16 cellular contexts compared by ENCODE assay signal in the genomic region with DNA sequence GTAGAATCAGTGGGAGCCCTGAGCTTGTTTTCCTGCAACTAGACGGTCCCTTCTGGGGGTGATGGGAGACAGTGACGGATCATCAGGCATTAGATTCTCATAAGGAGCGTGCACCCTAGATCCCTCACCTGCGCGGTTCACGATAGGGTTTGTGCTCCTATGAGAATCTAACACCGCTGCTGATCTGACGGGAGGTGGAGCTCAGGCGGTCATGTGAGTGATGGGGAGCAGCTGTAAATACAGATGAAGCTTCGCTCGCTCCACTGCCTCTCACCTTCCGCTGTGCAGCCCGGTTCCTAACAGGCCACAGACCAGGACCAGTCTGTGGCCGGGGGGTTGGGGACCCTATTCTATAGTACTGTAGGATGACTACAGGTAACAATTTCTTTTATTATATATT.
A peak's percentile ranks its signal among the peaks of the same experiment; 100 is the strongest.
DNase-seq lines count a peak whose midpoint lies in the region; ATAC-seq and TF ChIP-seq lines count a peak whose summit lies in the region.
"Had no signal": no experiment of that assay in that cellular context is flagged by ENCODE, and none has a peak within 500 bp of the region (broad histone marks: within the 10 kb centered on the region; RNA-seq: fewer than 3 reads in every experiment).

No MANE protein-coding gene starts in this region.

- no peak overlapping the region for H3K4me3 Mint-ChIP-seq in natural killer cell treated with Interleukin-12 subunit alpha and Interleukin-12 subunit beta and Interleukin-15 and Interleukin-18, amount 100 ng/mL, for 72 hours
- H3K4me3 Mint-ChIP-seq in natural killer cell: no peak overlapping the region
- H3K4me3 Mint-ChIP-seq in stimulated activated naive CD8-positive, alpha-beta T cell treated with anti-CD3 and anti-CD28 coated beads, Interleukin-15, amount 100 ng/mL, for 72 hours: no peak overlapping the region
- no peak overlapping the region for H3K4me3 Mint-ChIP-seq in activated CD8-positive, alpha-beta memory T cell treated with anti-CD3 and anti-CD28 coated beads, Interleukin-2, amount 10 ng/mL, durations not matched to agents 7 days and 5 days
- H3K4me3 Mint-ChIP-seq: B cell; CD4-positive, alpha-beta T cell; CD8-positive, alpha-beta T cell had no signal

- no peak overlapping the region for H3K27ac Mint-ChIP-seq in natural killer cell treated with Interleukin-12 subunit alpha and Interleukin-12 subunit beta and Interleukin-15 and Interleukin-18, amount 100 ng/mL, for 72 hours
- no peak overlapping the region for H3K27ac Mint-ChIP-seq in natural killer cell
- no peak overlapping the region for H3K27ac Mint-ChIP-seq in stimulated activated naive CD8-positive, alpha-beta T cell treated with anti-CD3 and anti-CD28 coated beads, Interleukin-15, amount 100 ng/mL, for 72 hours
- H3K27ac Mint-ChIP-seq in activated CD8-positive, alpha-beta memory T cell treated with anti-CD3 and anti-CD28 coated beads, Interleukin-2, amount 10 ng/mL, durations not matched to agents 7 days and 5 days: no peak overlapping the region
- H3K27ac Mint-ChIP-seq: B cell; CD4-positive, alpha-beta T cell; CD8-positive, alpha-beta T cell had no signal

- no peak for ATAC-seq in natural killer cell treated with Interleukin-12 subunit alpha and Interleukin-12 subunit beta and Interleukin-15 and Interleukin-18, amount 100 ng/mL, for 72 hours
- no peak for ATAC-seq in natural killer cell
- ATAC-seq in stimulated activated naive CD8-positive, alpha-beta T cell treated with anti-CD3 and anti-CD28 coated beads, Interleukin-15, amount 100 ng/mL, for 72 hours: no peak
- ATAC-seq in activated CD8-positive, alpha-beta memory T cell treated with anti-CD3 and anti-CD28 coated beads, Interleukin-2, amount 10 ng/mL, durations not matched to agents 7 days and 5 days: no peak
- ATAC-seq: A549; CD8-positive, alpha-beta T cell had no signal

- peaks cover 6 to 11% of the 10 kb centered on the region in 2 donors for H3K4me1 Mint-ChIP-seq in natural killer cell treated with Interleukin-12 subunit alpha and Interleukin-12 subunit beta and Interleukin-15 and Interleukin-18, amount 100 ng/mL, for 72 hours (ENCODE audit: low read depth in 2 of 2)
- H3K4me1 Mint-ChIP-seq in natural killer cell: no peaks in the 10 kb centered on the region
- peaks cover 11% of the 10 kb centered on the region for H3K4me1 Mint-ChIP-seq in stimulated activated naive CD8-positive, alpha-beta T cell treated with anti-CD3 and anti-CD28 coated beads, Interleukin-15, amount 100 ng/mL, for 72 hours
- peaks cover 30% of the 10 kb centered on the region for H3K4me1 Mint-ChIP-seq in activated CD8-positive, alpha-beta memory T cell treated with anti-CD3 and anti-CD28 coated beads, Interleukin-2, amount 10 ng/mL, durations not matched to agents 7 days and 5 days
- H3K4me1 Mint-ChIP-seq: B cell had no signal

- H3K27me3 Mint-ChIP-seq in natural killer cell treated with Interleukin-12 subunit alpha and Interleukin-12 subunit beta and Interleukin-15 and Interleukin-18, amount 100 ng/mL, for 72 hours: peaks cover 5 to 12% of the 10 kb centered on the region in 2 donors
- peaks cover 0 to 3% of the 10 kb centered on the region in 2 donors for H3K27me3 Mint-ChIP-seq in natural killer cell (ENCODE audit: low read depth in 2 of 2)
- peaks cover 34% of the 10 kb centered on the region for H3K27me3 Mint-ChIP-seq in stimulated activated naive CD8-positive, alpha-beta T cell treated with anti-CD3 and anti-CD28 coated beads, Interleukin-15, amount 100 ng/mL, for 72 hours
- peaks cover 17% of the 10 kb centered on the region for H3K27me3 Mint-ChIP-seq in activated CD8-positive, alpha-beta memory T cell treated with anti-CD3 and anti-CD28 coated beads, Interleukin-2, amount 10 ng/mL, durations not matched to agents 7 days and 5 days
- H3K27me3 Mint-ChIP-seq: B cell; CD4-positive, alpha-beta T cell had no signal

- CTCF ChIA-PET in activated CD8-positive, alpha-beta memory T cell treated with anti-CD3 and anti-CD28 coated beads, Interleukin-2, amount 10 ng/mL, durations not matched to agents 7 days and 5 days (lab: Charles Lee): interaction anchor here (1.0 kb wide), 1 partner anchor 170 kb away, joined by 3 read pairs; no protein-coding TSS in a partner anchor

- intact Hi-C loops in natural killer cell (cut with micrococcal nuclease): no loop called here

- H3K36me3 Mint-ChIP-seq in natural killer cell treated with Interleukin-12 subunit alpha and Interleukin-12 subunit beta and Interleukin-15 and Interleukin-18, amount 100 ng/mL, for 72 hours: no peaks in the 10 kb centered on the region
- H3K36me3 Mint-ChIP-seq in natural killer cell: no peaks in the 10 kb centered on the region
- peaks cover 15% of the 10 kb centered on the region for H3K36me3 Mint-ChIP-seq in activated CD8-positive, alpha-beta memory T cell treated with anti-CD3 and anti-CD28 coated beads, Interleukin-2, amount 10 ng/mL, durations not matched to agents 7 days and 5 days
- H3K36me3 Mint-ChIP-seq: CD8-positive, alpha-beta T cell had no signal

- DNase-seq in natural killer cell treated with Interleukin-12 subunit alpha and Interleukin-12 subunit beta and Interleukin-15 and Interleukin-18, amount 100 ng/mL, for 72 hours (ENCODE audit: low spot score): peak; percentile 46
- DNase-seq in natural killer cell: no peak
- DNase-seq in dedifferentiated amniotic fluid mesenchymal stem cell (ENCODE audit: extremely low spot score): peak; percentile 9
- DNase-seq in left kidney (ENCODE audit: low read depth, low spot score): peak; percentile 61
- DNase-seq in stimulated activated naive CD8-positive, alpha-beta T cell treated with anti-CD3 and anti-CD28 coated beads, Interleukin-15, amount 100 ng/mL, for 72 hours: no peak
- DNase-seq in activated CD8-positive, alpha-beta memory T cell treated with anti-CD3 and anti-CD28 coated beads, Interleukin-2, amount 10 ng/mL, durations not matched to agents 7 days and 5 days: no peak
- DNase-seq in T1000 (lab: John Stamatoyannopoulos, UW): no peak
- DNase-seq: AML-193; Caco-2; Calu3; CD4-positive, alpha-beta T cell; CD8-positive, alpha-beta T cell; DMS79 treated with DMSO at 0.1 percent for 48 hours; GF-D8 had no signal

- peaks cover 3% of the 10 kb centered on the region for H3K9me3 Mint-ChIP-seq in natural killer cell treated with Interleukin-12 subunit alpha and Interleukin-12 subunit beta and Interleukin-15 and Interleukin-18, amount 100 ng/mL, for 72 hours
- H3K9me3 Mint-ChIP-seq in natural killer cell: no peaks in the 10 kb centered on the region
- H3K9me3 Mint-ChIP-seq in stimulated activated naive CD8-positive, alpha-beta T cell treated with anti-CD3 and anti-CD28 coated beads, Interleukin-15, amount 100 ng/mL, for 72 hours: peaks cover 0 to 7% of the 10 kb centered on the region in 2 donors
- H3K9me3 Mint-ChIP-seq in activated CD8-positive, alpha-beta memory T cell treated with anti-CD3 and anti-CD28 coated beads, Interleukin-2, amount 10 ng/mL, durations not matched to agents 7 days and 5 days (ENCODE audit: low read depth): peaks cover 3% of the 10 kb centered on the region
- H3K9me3 Mint-ChIP-seq: CD4-positive, alpha-beta T cell; CD8-positive, alpha-beta T cell had no signal

- no peak for TF ChIP-seq CTCF in natural killer cell (IDR thresholded peaks at IDR 0.05)

Comparison
In these comparisons a context has a peak if more than half of its experiments do, and no peak if none do; other contexts are left out.
1. DNase-seq: peak in natural killer cell treated with Interleukin-12 subunit alpha and Interleukin-12 subunit beta and Interleukin-15 and Interleukin-18, amount 100 ng/mL, for 72 hours (single experiment), dedifferentiated amniotic fluid mesenchymal stem cell (single experiment) and left kidney (single experiment); none in natural killer cell (single experiment), stimulated activated naive CD8-positive, alpha-beta T cell treated with anti-CD3 and anti-CD28 coated beads, Interleukin-15, amount 100 ng/mL, for 72 hours (0 of 2), activated CD8-positive, alpha-beta memory T cell treated with anti-CD3 and anti-CD28 coated beads, Interleukin-2, amount 10 ng/mL, durations not matched to agents 7 days and 5 days (single experiment) and T1000 (single experiment).